13 cellular contexts compared by ENCODE assay signal in the genomic region with DNA sequence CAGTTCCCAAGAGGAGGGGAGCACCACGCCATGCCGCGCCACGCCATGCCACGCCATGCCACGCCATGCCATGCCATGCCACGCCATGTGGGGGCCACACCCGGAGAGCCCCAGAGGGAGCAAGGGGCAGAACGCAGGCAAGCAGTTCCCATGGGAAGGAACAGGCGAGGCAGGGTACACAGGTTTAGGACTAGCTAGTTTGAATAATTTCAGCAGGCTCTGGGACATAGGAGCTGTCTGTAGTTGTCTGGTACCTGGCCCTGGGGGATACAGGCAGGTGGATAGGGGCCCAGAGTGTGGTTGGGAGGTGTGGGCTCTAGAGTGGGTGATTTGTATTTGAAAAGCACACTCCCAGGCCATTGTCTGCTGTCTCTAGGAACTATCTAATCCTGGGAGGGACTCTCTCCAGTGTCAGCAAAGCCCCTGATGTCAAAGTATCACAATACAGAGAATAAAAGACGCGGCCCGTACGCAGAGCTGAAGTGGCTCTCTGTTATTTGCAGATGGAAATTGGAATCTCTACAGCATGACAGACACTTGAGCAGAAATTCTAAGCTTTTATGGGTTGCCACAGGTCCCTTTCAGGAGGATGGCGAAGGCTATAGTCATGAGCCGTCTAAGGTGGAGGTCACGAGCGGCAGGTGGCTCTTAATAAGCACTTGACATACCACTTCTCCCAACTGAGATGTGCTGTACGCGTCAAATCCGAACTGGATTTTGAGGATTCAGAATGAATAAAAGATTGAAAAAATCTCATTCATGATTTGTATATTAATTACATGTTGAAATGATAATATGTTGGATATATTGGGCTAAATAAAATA.
A peak's percentile ranks its signal among the peaks of the same experiment; 100 is the strongest.
DNase-seq lines count a peak whose midpoint lies in the region; ATAC-seq and TF ChIP-seq lines count a peak whose summit lies in the region.
"Had no signal": no experiment of that assay in that cellular context is flagged by ENCODE, and none has a peak within 500 bp of the region (broad histone marks: within the 10 kb centered on the region; RNA-seq: fewer than 3 reads in every experiment).

No MANE protein-coding gene starts in this region.

- H3K4me1 ChIP-seq in heart right ventricle = peaks cover 27 to 59% (median 47%) of the 10 kb centered on the region in 9 donors
- H3K4me1 ChIP-seq in esophagus squamous epithelium = peaks cover 15 to 42% (median 24%) of the 10 kb centered on the region in 3 donors
- H3K4me1 ChIP-seq in upper lobe of left lung = peaks cover 27 to 31% (median 27%) of the 10 kb centered on the region in 4 donors

- H3K27ac ChIP-seq in heart right ventricle (peak overlapping the region in 9 of 10 donors; percentile 78 to 96 (median 84)), esophagus squamous epithelium (peak overlapping the region in 3 of 4 donors; percentile 3 to 67 (median 65)), upper lobe of left lung (no peak overlapping the region)
- H3K27ac ChIP-seq: SK-N-MC had no signal

- ATAC-seq in heart right ventricle (no peak), upper lobe of left lung (ENCODE audit: low FRiP score in 2 of 2) (no peak), GM18861 (IDR thresholded peaks at IDR 0.05; ENCODE audit: unreplicated experiment) (no peak)
- ATAC-seq: activated T-helper 17 cell treated with anti-CD3 and anti-CD28 coated beads, Interleukin-2, amount 50 U/mL, for 72 hours; K562 had no signal

- H3K27me3 ChIP-seq in heart right ventricle (peaks cover 0 to 9% (median 0%) of the 10 kb centered on the region in 7 donors), esophagus squamous epithelium (peaks cover 0 to 58% (median 0%) of the 10 kb centered on the region in 4 donors), upper lobe of left lung (no peaks in the 10 kb centered on the region), MG63 (no peaks in the 10 kb centered on the region)

- H3K4me3 ChIP-seq in heart right ventricle (no peak overlapping the region), esophagus squamous epithelium (no peak overlapping the region), upper lobe of left lung (no peak overlapping the region), MG63 (no peak overlapping the region)
- H3K4me3 ChIP-seq: K562, SK-N-MC had no signal

- intact Hi-C loops in heart right ventricle (cut with DNase I) (loop anchor here in 5 of 10 donors (5.0 to 10.0 kb wide), 7 partner anchors 60 to 220 kb away; a partner anchor contains a TSS), cardiac septum (cut with DNase I) (loop anchor here (2.0 to 5.0 kb wide), 2 partner anchors 95 to 135 kb away; no protein-coding TSS in a partner anchor), esophagus squamous epithelium (cut with DNase I) (no loop called here)

- H3K36me3 ChIP-seq in heart right ventricle = no peaks in the 10 kb centered on the region
- no peaks in the 10 kb centered on the region for H3K36me3 ChIP-seq in esophagus squamous epithelium
- no peaks in the 10 kb centered on the region for H3K36me3 ChIP-seq in upper lobe of left lung
- H3K36me3 ChIP-seq in MG63 = no peaks in the 10 kb centered on the region

- no peak for TF ChIP-seq EP300 in upper lobe of left lung (IDR thresholded peaks at IDR 0.05)

- no peak for TF ChIP-seq CTCF in heart right ventricle (IDR thresholded peaks at IDR 0.05)
- TF ChIP-seq CTCF in esophagus squamous epithelium (IDR thresholded peaks at IDR 0.05) = no peak
- TF ChIP-seq CTCF in upper lobe of left lung (IDR thresholded peaks at IDR 0.05) = no peak

- DNase-seq in heart right ventricle (peak in 1 of 2 donors; percentile 5), cardiac septum (ENCODE audit: low spot score) (no peak), NCI-H345 (lab: John Stamatoyannopoulos, UW) (peak; percentile 99), esophagus squamous epithelium (lab: John Stamatoyannopoulos, UW) (no peak), upper lobe of left lung (peak; percentile 49 to 60), pons (ENCODE audit: low spot score) (no peak), MG63 (no peak)
- DNase-seq: mammary epithelial cell, occipital lobe had no signal

- TF ChIP-seq POLR2A in esophagus squamous epithelium (IDR thresholded peaks at IDR 0.05) (no peak), upper lobe of left lung (IDR thresholded peaks at IDR 0.05) (no peak)

- H3K9me3 ChIP-seq in heart right ventricle (peaks cover 0 to 13% (median 0%) of the 10 kb centered on the region in 11 donors), esophagus squamous epithelium (peaks cover 0 to 10% (median 6%) of the 10 kb centered on the region in 3 donors), upper lobe of left lung (peaks cover 0 to 6% (median 0%) of the 10 kb centered on the region in 4 donors), MG63 (peaks cover 11% of the 10 kb centered on the region)

- WGBS in heart right ventricle, 2 donors = 85 to 86% methylated on average over 21 of the region's 21 CpGs
- WGBS in esophagus squamous epithelium, 2 donors = 90 to 91% methylated on average over 18 to 21 of the region's 21 CpGs
- 84 to 85% methylated on average over 20 to 21 of the region's 21 CpGs for WGBS in upper lobe of left lung, 2 donors

Comparison
In these comparisons a context has a peak if more than half of its experiments do, and no peak if none do; other contexts are left out.
1. DNase-seq: peak in NCI-H345 (single experiment) and upper lobe of left lung (2 of 2); none in cardiac septum (single experiment), esophagus squamous epithelium (single experiment), pons (single experiment) and MG63 (single experiment).
2. H3K27ac ChIP-seq: peak in heart right ventricle (9 of 10) and esophagus squamous epithelium (3 of 4); none in upper lobe of left lung (0 of 4).